ENCODE assay signal across 34 cellular contexts in the genomic region with DNA sequence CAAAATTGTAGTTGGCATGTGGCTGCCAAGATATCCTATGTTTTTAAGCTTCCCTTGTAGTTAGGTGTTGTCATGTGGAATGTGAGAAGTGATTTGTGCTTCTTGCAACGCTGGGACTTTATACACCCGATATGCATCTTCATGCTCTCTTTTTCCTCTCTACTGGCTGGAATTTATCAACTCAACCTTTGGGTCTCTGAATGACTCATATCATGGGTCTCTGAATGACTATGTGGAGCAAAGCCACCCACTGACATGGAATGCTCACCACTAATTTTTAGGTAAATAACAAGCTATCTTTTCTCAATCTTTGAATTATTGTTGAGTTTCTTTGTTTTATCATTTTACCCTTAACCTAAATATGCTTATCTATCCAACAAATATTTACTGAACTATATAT.
"Had no signal": no experiment of that assay in that cellular context is flagged by ENCODE, and none has a peak within 500 bp of the region (broad histone marks: within the 10 kb centered on the region; RNA-seq: fewer than 3 reads in every experiment).

No MANE protein-coding gene starts in this region.

- H3K4me1 Mint-ChIP-seq: activated CD4-positive, alpha-beta T cell treated with anti-CD3 and anti-CD28 coated beads for 36 hours; activated CD4-positive, alpha-beta T cell treated with anti-CD3 and anti-CD28 coated beads, Interleukin-2, amount 10 ng/mL, durations not matched to agents 24 days and 14 days; activated CD8-positive, alpha-beta memory T cell treated with anti-CD3 and anti-CD28 coated beads, Interleukin-2, amount 10 ng/mL, durations not matched to agents 7 days and 5 days; activated naive CD4-positive, alpha-beta T cell treated with anti-CD3 and anti-CD28 coated beads, Interleukin-2, amount 50 U/mL, for 24 hours; activated naive CD8-positive, alpha-beta T cell treated with anti-CD3 and anti-CD28 coated beads for 36 hours; activated naive CD8-positive, alpha-beta T cell treated with anti-CD3 and anti-CD28 coated beads, Interleukin-2, amount 50 U/mL, for 24 hours; T-cell had no signal

- H3K4me3 ChIP-seq: adrenal gland, body of pancreas, coronary artery, dorsolateral prefrontal cortex, gastroesophageal sphincter had no signal

- H3K4me3 Mint-ChIP-seq: activated CD4-positive, alpha-beta memory T cell treated with anti-CD3 and anti-CD28 coated beads for 36 hours; activated CD4-positive, alpha-beta T cell treated with anti-CD3 and anti-CD28 coated beads for 36 hours; activated CD4-positive, alpha-beta T cell treated with anti-CD3 and anti-CD28 coated beads, Interleukin-2, amount 10 ng/mL, durations not matched to agents 24 days and 14 days; activated CD8-positive, alpha-beta memory T cell treated with anti-CD3 and anti-CD28 coated beads, Interleukin-2, amount 10 ng/mL, durations not matched to agents 7 days and 5 days; activated CD8-positive, alpha-beta T cell treated with anti-CD3 and anti-CD28 coated beads, Interleukin-2, amount 10 ng/mL, durations not matched to agents 7 days and 5 days; activated naive CD4-positive, alpha-beta T cell treated with anti-CD3 and anti-CD28 coated beads for 36 hours; activated naive CD4-positive, alpha-beta T cell treated with anti-CD3 and anti-CD28 coated beads, Interleukin-2, amount 50 U/mL, for 24 hours; activated naive CD8-positive, alpha-beta T cell treated with anti-CD3 and anti-CD28 coated beads for 36 hours; activated naive CD8-positive, alpha-beta T cell treated with anti-CD3 and anti-CD28 coated beads, Interleukin-2, amount 50 U/mL, for 24 hours; activated T-helper 1 cell treated with anti-CD3 and anti-CD28 coated beads, Interleukin-12 subunit alpha, Interleukin-12 subunit beta, Interleukin-2, Interleukin-4 antibody, amounts not matched to agents 30 ng/mL and 10 ng/mL and 1 ng/mL, durations not matched to agents 14 hours and 24 hours and 36 hours; dendritic cell treated with granulocyte-macrophage colony-stimulating factor and Interleukin-4, amounts not matched to agents 40 ng/mL and 50 ng/mL, for 4 days; endodermal cell; T-cell; T-helper 1 cell treated with Interleukin-12 subunit alpha and Interleukin-12 subunit beta and Interleukin-4 antibody, amounts not matched to agents 30 μg/mL and 1 μg/mL, for 36 hours had no signal

- ATAC-seq: activated CD4-positive, alpha-beta T cell treated with anti-CD3 and anti-CD28 coated beads for 36 hours; activated CD8-positive, alpha-beta memory T cell treated with anti-CD3 and anti-CD28 coated beads, Interleukin-2, amount 10 ng/mL, durations not matched to agents 7 days and 5 days; activated CD8-positive, alpha-beta T cell treated with anti-CD3 and anti-CD28 coated beads, Interleukin-2, amount 10 ng/mL, durations not matched to agents 7 days and 5 days; activated naive CD8-positive, alpha-beta T cell treated with anti-CD3 and anti-CD28 coated beads, Interleukin-2, amount 50 U/mL, for 24 hours; body of pancreas; esophagus mucosa; foreskin keratinocyte; gastroesophageal sphincter; T-cell had no signal

- DNase-seq: activated CD4-positive, alpha-beta memory T cell treated with anti-CD3 and anti-CD28 coated beads for 36 hours; activated CD4-positive, alpha-beta T cell treated with anti-CD3 and anti-CD28 coated beads for 36 hours; activated CD4-positive, alpha-beta T cell treated with anti-CD3 and anti-CD28 coated beads, Interleukin-2, amount 10 ng/mL, durations not matched to agents 24 days and 14 days; activated CD4-positive, CD25-positive, alpha-beta regulatory T cell; activated CD4-positive, CD25-positive, alpha-beta regulatory T cell treated with anti-CD3 and anti-CD28 coated beads, Interleukin-2, amount 50 U/mL, for 72 hours; activated CD8-positive, alpha-beta memory T cell treated with anti-CD3 and anti-CD28 coated beads, Interleukin-2, amount 10 ng/mL, durations not matched to agents 7 days and 5 days; activated CD8-positive, alpha-beta memory T cell treated with anti-CD3 and anti-CD28 coated beads, Interleukin-2, amount 50 U/mL, for 4 hours; activated CD8-positive, alpha-beta T cell treated with anti-CD3 and anti-CD28 coated beads, Interleukin-2, amount 10 ng/mL, durations not matched to agents 7 days and 5 days; activated effector memory CD4-positive, alpha-beta T cell treated with anti-CD3 and anti-CD28 coated beads, Interleukin-2, amount 50 U/mL, for 16 hours; activated naive CD4-positive, alpha-beta T cell treated with anti-CD3 and anti-CD28 coated beads for 36 hours; activated naive CD8-positive, alpha-beta T cell treated with anti-CD3 and anti-CD28 coated beads for 36 hours; activated naive CD8-positive, alpha-beta T cell treated with anti-CD3 and anti-CD28 coated beads, Interleukin-2, amount 50 U/mL, for 24 hours; activated T-cell treated with anti-CD3 and anti-CD28 coated beads, Interleukin-2, amount 50 U/mL, for 1 hour; activated T-cell treated with anti-CD3 and anti-CD28 coated beads, Interleukin-2, amount 50 U/mL, for 48 hours; adrenal gland; amygdala; aorta; body of pancreas; cerebellar nuclear complex; dorsolateral prefrontal cortex; effector memory CD4-positive, alpha-beta T cell; endodermal cell; foreskin keratinocyte; SW 1271; T-cell; T-helper 9 cell had no signal

- H3K27ac Mint-ChIP-seq: activated CD4-positive, alpha-beta memory T cell treated with anti-CD3 and anti-CD28 coated beads for 36 hours; activated CD4-positive, alpha-beta T cell treated with anti-CD3 and anti-CD28 coated beads for 36 hours; activated CD4-positive, alpha-beta T cell treated with anti-CD3 and anti-CD28 coated beads, Interleukin-2, amount 10 ng/mL, durations not matched to agents 24 days and 14 days; activated CD8-positive, alpha-beta memory T cell treated with anti-CD3 and anti-CD28 coated beads, Interleukin-2, amount 10 ng/mL, durations not matched to agents 7 days and 5 days; activated CD8-positive, alpha-beta T cell treated with anti-CD3 and anti-CD28 coated beads, Interleukin-2, amount 10 ng/mL, durations not matched to agents 7 days and 5 days; activated naive CD4-positive, alpha-beta T cell treated with anti-CD3 and anti-CD28 coated beads for 36 hours; activated naive CD4-positive, alpha-beta T cell treated with anti-CD3 and anti-CD28 coated beads, Interleukin-2, amount 50 U/mL, for 24 hours; activated naive CD8-positive, alpha-beta T cell treated with anti-CD3 and anti-CD28 coated beads for 36 hours; activated naive CD8-positive, alpha-beta T cell treated with anti-CD3 and anti-CD28 coated beads, Interleukin-2, amount 50 U/mL, for 24 hours; activated T-helper 1 cell treated with anti-CD3 and anti-CD28 coated beads, Interleukin-12 subunit alpha, Interleukin-12 subunit beta, Interleukin-2, Interleukin-4 antibody, amounts not matched to agents 30 ng/mL and 10 ng/mL and 1 ng/mL, durations not matched to agents 14 hours and 24 hours and 36 hours; activated T-helper 2 cell treated with anti-CD3 and anti-CD28 coated beads, Interferon-gamma antibody, Interleukin-2, Interleukin-4, amounts not matched to agents 10 μg/mL and 5 μg/mL and 100 μg/mL, durations not matched to agents 14 hours and 24 hours and 36 hours; dendritic cell treated with granulocyte-macrophage colony-stimulating factor and Interleukin-4, amounts not matched to agents 40 ng/mL and 50 ng/mL, for 4 days; endodermal cell; T-cell; T-helper 1 cell treated with Interleukin-12 subunit alpha and Interleukin-12 subunit beta and Interleukin-4 antibody, amounts not matched to agents 30 μg/mL and 1 μg/mL, for 36 hours had no signal

- H3K36me3 Mint-ChIP-seq: activated CD4-positive, alpha-beta memory T cell treated with anti-CD3 and anti-CD28 coated beads for 36 hours; activated CD8-positive, alpha-beta memory T cell treated with anti-CD3 and anti-CD28 coated beads, Interleukin-2, amount 10 ng/mL, durations not matched to agents 7 days and 5 days; activated naive CD4-positive, alpha-beta T cell treated with anti-CD3 and anti-CD28 coated beads, Interleukin-2, amount 50 U/mL, for 24 hours; activated naive CD8-positive, alpha-beta T cell treated with anti-CD3 and anti-CD28 coated beads for 36 hours; T-cell had no signal

- H3K4me1 ChIP-seq: adrenal gland, foreskin keratinocyte, gastroesophageal sphincter had no signal

- H3K9me3 Mint-ChIP-seq: activated CD4-positive, alpha-beta memory T cell treated with anti-CD3 and anti-CD28 coated beads for 36 hours; activated CD4-positive, alpha-beta T cell treated with anti-CD3 and anti-CD28 coated beads, Interleukin-2, amount 10 ng/mL, durations not matched to agents 24 days and 14 days; activated naive CD4-positive, alpha-beta T cell treated with anti-CD3 and anti-CD28 coated beads for 36 hours; activated naive CD4-positive, alpha-beta T cell treated with anti-CD3 and anti-CD28 coated beads, Interleukin-2, amount 50 U/mL, for 24 hours; activated naive CD8-positive, alpha-beta T cell treated with anti-CD3 and anti-CD28 coated beads for 36 hours; activated naive CD8-positive, alpha-beta T cell treated with anti-CD3 and anti-CD28 coated beads, Interleukin-2, amount 50 U/mL, for 24 hours; activated T-helper 1 cell treated with anti-CD3 and anti-CD28 coated beads, Interleukin-12 subunit alpha, Interleukin-12 subunit beta, Interleukin-2, Interleukin-4 antibody, amounts not matched to agents 30 ng/mL and 10 ng/mL and 1 ng/mL, durations not matched to agents 14 hours and 24 hours and 36 hours; activated T-helper 2 cell treated with anti-CD3 and anti-CD28 coated beads, Interferon-gamma antibody, Interleukin-2, Interleukin-4, amounts not matched to agents 10 μg/mL and 5 μg/mL and 100 μg/mL, durations not matched to agents 14 hours and 24 hours and 36 hours; T-cell; T-helper 1 cell treated with Interleukin-12 subunit alpha and Interleukin-12 subunit beta and Interleukin-4 antibody, amounts not matched to agents 30 μg/mL and 1 μg/mL, for 36 hours had no signal

- H3K9me3 ChIP-seq: adrenal gland, body of pancreas, gastroesophageal sphincter had no signal

- H3K36me3 ChIP-seq: adrenal gland, gastroesophageal sphincter had no signal

- H3K27me3 ChIP-seq: adrenal gland, body of pancreas, gastroesophageal sphincter had no signal

- H3K27ac ChIP-seq: adrenal gland, body of pancreas, coronary artery, dorsolateral prefrontal cortex, foreskin keratinocyte, gastroesophageal sphincter had no signal
